ENCODE assay signal across 24 cellular contexts in the genomic region with DNA sequence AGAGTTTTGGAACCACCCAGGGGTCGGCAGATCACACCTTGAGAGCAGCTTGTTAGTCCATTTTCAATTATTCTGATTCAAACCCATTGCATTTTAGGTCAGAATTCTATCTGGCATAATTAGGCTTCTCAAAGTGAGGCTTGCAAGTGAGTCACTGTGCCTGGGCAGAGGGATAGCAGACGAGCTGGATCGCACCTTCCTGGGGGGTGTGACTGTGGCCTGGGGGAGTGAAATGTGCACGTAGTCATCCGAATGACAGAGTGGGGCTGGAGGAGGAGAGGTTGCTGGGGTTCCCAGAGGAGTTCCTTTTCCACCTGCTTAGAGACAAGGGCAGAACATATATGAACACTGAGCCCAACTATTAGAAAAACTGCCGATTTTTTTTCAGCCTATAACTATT.
"Had no signal": no experiment of that assay in that cellular context is flagged by ENCODE, and none has a peak within 500 bp of the region (broad histone marks: within the 10 kb centered on the region; RNA-seq: fewer than 3 reads in every experiment).

No MANE protein-coding gene starts in this region.

- H3K4me1 Mint-ChIP-seq: mesothelial cell of epicardium; naive B cell; stimulated activated memory B cell treated with anti-CD40 and anti-IgM and Interleukin-4, amounts not matched to agents 10 μg/mL and 1 μg/mL and 100 μg/mL, for 72 hours had no signal

- H3K4me3 ChIP-seq: left ventricle myocardium inferior, lung, pancreas, prostate gland, skin epidermis, tibial nerve, upper lobe of left lung, vagina had no signal

- H3K27ac Mint-ChIP-seq: immature natural killer cell; mesothelial cell of epicardium; naive B cell; natural killer cell; stimulated activated memory B cell treated with anti-CD40 and anti-IgM and Interleukin-4, amounts not matched to agents 10 μg/mL and 1 μg/mL and 100 μg/mL, for 72 hours; stimulated activated naive CD8-positive, alpha-beta T cell treated with anti-CD3 and anti-CD28 coated beads, Interleukin-15, amount 100 ng/mL, for 72 hours had no signal

- H3K27me3 ChIP-seq: pancreas, tibial nerve, upper lobe of left lung, vagina had no signal

- H3K27ac ChIP-seq: left ventricle myocardium inferior, pancreas, prostate gland, skin epidermis, tibial nerve, upper lobe of left lung, vagina had no signal

- H3K9me3 Mint-ChIP-seq: immature natural killer cell; mesothelial cell of epicardium; naive B cell; natural killer cell; stimulated activated memory B cell treated with anti-CD40 and anti-IgM and Interleukin-4, amounts not matched to agents 10 μg/mL and 1 μg/mL and 100 μg/mL, for 72 hours; stimulated activated naive CD8-positive, alpha-beta T cell treated with anti-CD3 and anti-CD28 coated beads, Interleukin-15, amount 100 ng/mL, for 72 hours had no signal

- H3K4me1 ChIP-seq: pancreas, prostate gland, tibial nerve, upper lobe of left lung, vagina had no signal

- H3K9me3 ChIP-seq: left ventricle myocardium inferior, pancreas, prostate gland, tibial nerve, upper lobe of left lung, vagina had no signal

- H3K27me3 Mint-ChIP-seq: naive B cell; stimulated activated memory B cell treated with anti-CD40 and anti-IgM and Interleukin-4, amounts not matched to agents 10 μg/mL and 1 μg/mL and 100 μg/mL, for 72 hours; stimulated activated naive CD8-positive, alpha-beta T cell treated with anti-CD3 and anti-CD28 coated beads, Interleukin-15, amount 100 ng/mL, for 72 hours had no signal

- DNase-seq: immature natural killer cell; kidney; left ventricle myocardium inferior; mesendoderm; naive B cell; natural killer cell; pancreas; retina; right cardiac atrium; stimulated activated CD4-positive, alpha-beta T cell treated with anti-CD3 and anti-CD28 coated beads, Interleukin-2, amount 100 ng/mL, for 48 hours; stimulated activated CD4-positive, alpha-beta T cell treated with anti-CD3 and anti-CD28 coated beads, Interleukin-4, amount 100 ng/mL, for 4 hours; stimulated activated CD8-positive, alpha-beta memory T cell treated with anti-CD3 and anti-CD28 coated beads, Interleukin-4, amount 100 ng/mL, for 48 hours; stimulated activated naive CD4-positive, alpha-beta T cell treated with Interleukin-2 at 50 U/mL for 16 hours; stimulated activated naive CD8-positive, alpha-beta T cell treated with anti-CD3 and anti-CD28 coated beads, Interleukin-15, amount 100 ng/mL, for 72 hours; substantia nigra; upper lobe of left lung had no signal

- H3K4me3 Mint-ChIP-seq: immature natural killer cell; mesothelial cell of epicardium; naive B cell; natural killer cell; stimulated activated memory B cell treated with anti-CD40 and anti-IgM and Interleukin-4, amounts not matched to agents 10 μg/mL and 1 μg/mL and 100 μg/mL, for 72 hours; stimulated activated naive CD8-positive, alpha-beta T cell treated with anti-CD3 and anti-CD28 coated beads, Interleukin-15, amount 100 ng/mL, for 72 hours had no signal

- FAIRE-seq: islet of Langerhans, kidney, pancreas had no signal
